In the genomic region with DNA sequence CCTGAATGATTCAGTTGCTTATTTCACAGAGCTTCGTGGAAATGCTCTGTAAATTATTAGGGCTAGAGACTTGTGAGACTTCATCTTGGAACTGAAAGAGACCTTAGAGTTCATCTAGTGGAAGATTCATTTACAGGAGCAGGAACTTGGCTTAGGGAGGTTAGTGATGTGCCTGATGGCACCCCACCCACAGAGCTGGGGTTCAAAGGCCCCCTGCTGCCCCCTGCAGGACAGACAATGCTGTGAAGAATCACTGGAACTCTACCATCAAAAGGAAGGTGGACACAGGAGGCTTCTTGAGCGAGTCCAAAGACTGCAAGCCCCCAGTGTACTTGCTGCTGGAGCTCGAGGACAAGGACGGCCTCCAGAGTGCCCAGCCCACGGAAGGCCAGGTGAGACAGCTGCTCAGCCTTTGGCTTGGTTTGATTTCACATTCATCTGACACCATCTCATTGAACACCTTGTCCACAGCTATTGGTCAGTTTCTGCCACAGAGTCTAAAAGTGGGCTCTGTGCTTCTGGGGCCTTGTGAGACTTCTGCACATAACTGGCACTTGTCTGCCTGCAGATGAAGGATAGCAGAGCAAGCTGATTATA, we compare ENCODE assay signal across 1 cellular context.
TF ChIP-seq lines count a peak whose summit lies in the region.

No MANE protein-coding gene starts in this region.

TF ChIP-seq in GM23338, 12 proteins besides CTCF, POLR2A, EP300 and RAD21 (continued from another document):
- no peak for TF ChIP-seq ZNF462 (CRISPR knock-in tag; IDR thresholded peaks at IDR 0.05)
- no peak for TF ChIP-seq REST (IDR thresholded peaks at IDR 0.05; ENCODE audit: unreplicated experiment)
- no peak for TF ChIP-seq ZNF114 (CRISPR knock-in tag; IDR thresholded peaks at IDR 0.05)
- no peak for TF ChIP-seq EZH2 (IDR thresholded peaks at IDR 0.05; ENCODE audit: low read depth, unreplicated experiment)
- no peak for TF ChIP-seq CREB1 (CRISPR knock-in tag; IDR thresholded peaks at IDR 0.05; ENCODE audit: low read depth)
TF ChIP-seq in GM23338: peak in this region for 0.
